In the genomic region with DNA sequence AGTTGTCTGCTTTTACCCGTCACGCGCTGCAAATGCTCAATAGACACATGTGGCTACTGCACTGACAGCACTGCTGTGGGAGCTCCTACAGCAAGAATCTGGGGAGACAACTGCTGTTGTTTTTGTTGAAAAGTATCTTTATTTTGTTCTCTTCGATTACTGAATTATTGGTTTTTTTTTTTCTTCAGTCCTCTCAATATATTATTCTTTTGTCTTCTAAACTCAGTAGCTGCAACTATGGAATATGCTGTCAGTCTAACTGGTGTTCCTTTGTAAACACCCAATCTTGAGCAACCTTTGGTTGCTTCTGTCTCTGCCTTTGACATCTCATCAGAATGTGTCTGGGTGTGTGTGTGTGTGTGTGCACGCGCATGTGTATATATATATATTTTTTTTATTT, we compare ENCODE assay signal across 2 cellular contexts.
A peak's percentile ranks its signal among the peaks of the same experiment; 100 is the strongest.
TF ChIP-seq lines count a peak whose summit lies in the region.

No MANE protein-coding gene starts in this region.

TF ChIP-seq in HepG2, 621 proteins besides CTCF, POLR2A, EP300 and RAD21:
- TF ChIP-seq, protein P1, sequence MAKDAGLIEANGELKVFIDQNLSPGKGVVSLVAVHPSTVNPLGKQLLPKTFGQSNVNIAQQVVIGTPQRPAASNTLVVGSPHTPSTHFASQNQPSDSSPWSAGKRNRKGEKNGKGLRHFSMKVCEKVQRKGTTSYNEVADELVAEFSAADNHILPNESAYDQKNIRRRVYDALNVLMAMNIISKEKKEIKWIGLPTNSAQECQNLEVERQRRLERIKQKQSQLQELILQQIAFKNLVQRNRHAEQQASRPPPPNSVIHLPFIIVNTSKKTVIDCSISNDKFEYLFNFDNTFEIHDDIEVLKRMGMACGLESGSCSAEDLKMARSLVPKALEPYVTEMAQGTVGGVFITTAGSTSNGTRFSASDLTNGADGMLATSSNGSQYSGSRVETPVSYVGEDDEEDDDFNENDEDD (CRISPR knock-in tag; IDR thresholded peaks at IDR 0.05; ENCODE audit: borderline replicate concordance) = no peak
- 0 out of 2 replicates have a peak, but pooled peaks have one; percentile 23 for TF ChIP-seq ZNF317 (CRISPR knock-in tag; IDR thresholded peaks at IDR 0.05)
- no peak for TF ChIP-seq MIER2 (CRISPR knock-in tag; IDR thresholded peaks at IDR 0.05)

TF ChIP-seq in K562, 482 proteins besides CTCF, POLR2A, EP300 and RAD21:
- TF ChIP-seq HNRNPUL1 (IDR thresholded peaks at IDR 0.05; ENCODE audit: low read length) (no peak), FOXK1 (CRISPR knock-in tag; IDR thresholded peaks at IDR 0.05; ENCODE audit: borderline replicate concordance) (no peak)
- TF ChIP-seq, protein P2, sequence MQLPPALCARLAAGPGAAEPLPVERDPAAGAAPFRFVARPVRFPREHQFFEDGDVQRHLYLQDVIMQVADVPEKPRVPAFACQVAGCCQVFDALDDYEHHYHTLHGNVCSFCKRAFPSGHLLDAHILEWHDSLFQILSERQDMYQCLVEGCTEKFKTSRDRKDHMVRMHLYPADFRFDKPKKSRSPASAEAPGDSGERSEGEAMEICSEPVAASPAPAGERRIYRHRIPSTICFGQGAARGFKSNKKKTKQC (CRISPR knock-in tag; IDR thresholded peaks at IDR 0.05) = no peak
- TF ChIP-seq, protein P3, sequence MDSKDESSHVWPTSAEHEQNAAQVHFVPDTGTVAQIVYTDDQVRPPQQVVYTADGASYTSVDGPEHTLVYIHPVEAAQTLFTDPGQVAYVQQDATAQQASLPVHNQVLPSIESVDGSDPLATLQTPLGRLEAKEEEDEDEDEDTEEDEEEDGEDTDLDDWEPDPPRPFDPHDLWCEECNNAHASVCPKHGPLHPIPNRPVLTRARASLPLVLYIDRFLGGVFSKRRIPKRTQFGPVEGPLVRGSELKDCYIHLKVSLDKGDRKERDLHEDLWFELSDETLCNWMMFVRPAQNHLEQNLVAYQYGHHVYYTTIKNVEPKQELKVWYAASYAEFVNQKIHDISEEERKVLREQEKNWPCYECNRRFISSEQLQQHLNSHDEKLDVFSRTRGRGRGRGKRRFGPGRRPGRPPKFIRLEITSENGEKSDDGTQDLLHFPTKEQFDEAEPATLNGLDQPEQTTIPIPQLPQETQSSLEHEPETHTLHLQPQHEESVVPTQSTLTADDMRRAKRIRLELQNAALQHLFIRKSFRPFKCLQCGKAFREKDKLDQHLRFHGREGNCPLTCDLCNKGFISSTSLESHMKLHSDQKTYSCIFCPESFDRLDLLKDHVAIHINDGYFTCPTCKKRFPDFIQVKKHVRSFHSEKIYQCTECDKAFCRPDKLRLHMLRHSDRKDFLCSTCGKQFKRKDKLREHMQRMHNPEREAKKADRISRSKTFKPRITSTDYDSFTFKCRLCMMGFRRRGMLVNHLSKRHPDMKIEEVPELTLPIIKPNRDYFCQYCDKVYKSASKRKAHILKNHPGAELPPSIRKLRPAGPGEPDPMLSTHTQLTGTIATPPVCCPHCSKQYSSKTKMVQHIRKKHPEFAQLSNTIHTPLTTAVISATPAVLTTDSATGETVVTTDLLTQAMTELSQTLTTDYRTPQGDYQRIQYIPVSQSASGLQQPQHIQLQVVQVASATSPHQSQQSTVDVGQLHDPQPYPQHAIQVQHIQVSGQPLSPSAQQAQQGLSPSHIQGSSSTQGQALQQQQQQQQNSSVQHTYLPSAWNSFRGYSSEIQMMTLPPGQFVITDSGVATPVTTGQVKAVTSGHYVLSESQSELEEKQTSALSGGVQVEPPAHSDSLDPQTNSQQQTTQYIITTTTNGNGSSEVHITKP (IDR thresholded peaks at IDR 0.05; ENCODE audit: partially characterized antibody) = peak; percentile 74
- TF ChIP-seq, protein P4, sequence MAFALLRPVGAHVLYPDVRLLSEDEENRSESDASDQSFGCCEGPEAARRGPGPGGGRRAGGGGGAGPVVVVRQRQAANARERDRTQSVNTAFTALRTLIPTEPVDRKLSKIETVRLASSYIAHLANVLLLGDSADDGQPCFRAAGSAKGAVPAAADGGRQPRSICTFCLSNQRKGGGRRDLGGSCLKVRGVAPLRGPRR (CRISPR knock-in tag; IDR thresholded peaks at IDR 0.05) = no peak
- TF ChIP-seq, protein P5, sequence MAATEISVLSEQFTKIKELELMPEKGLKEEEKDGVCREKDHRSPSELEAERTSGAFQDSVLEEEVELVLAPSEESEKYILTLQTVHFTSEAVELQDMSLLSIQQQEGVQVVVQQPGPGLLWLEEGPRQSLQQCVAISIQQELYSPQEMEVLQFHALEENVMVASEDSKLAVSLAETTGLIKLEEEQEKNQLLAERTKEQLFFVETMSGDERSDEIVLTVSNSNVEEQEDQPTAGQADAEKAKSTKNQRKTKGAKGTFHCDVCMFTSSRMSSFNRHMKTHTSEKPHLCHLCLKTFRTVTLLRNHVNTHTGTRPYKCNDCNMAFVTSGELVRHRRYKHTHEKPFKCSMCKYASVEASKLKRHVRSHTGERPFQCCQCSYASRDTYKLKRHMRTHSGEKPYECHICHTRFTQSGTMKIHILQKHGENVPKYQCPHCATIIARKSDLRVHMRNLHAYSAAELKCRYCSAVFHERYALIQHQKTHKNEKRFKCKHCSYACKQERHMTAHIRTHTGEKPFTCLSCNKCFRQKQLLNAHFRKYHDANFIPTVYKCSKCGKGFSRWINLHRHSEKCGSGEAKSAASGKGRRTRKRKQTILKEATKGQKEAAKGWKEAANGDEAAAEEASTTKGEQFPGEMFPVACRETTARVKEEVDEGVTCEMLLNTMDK (IDR thresholded peaks at IDR 0.05; ENCODE audit: borderline replicate concordance, insufficient read depth, low read depth, low read length, poor library complexity, severe bottlenecking) = no peak
TF ChIP-seq in K562: peak in this region for 1.
